ENCODE assay signal across 13 cellular contexts in genomic region chr3:143627336-143627735, GRCh38.
DNase-seq lines count a peak whose midpoint lies in the region; ATAC-seq and TF ChIP-seq lines count a peak whose summit lies in the region.
"Had no signal": no experiment of that assay in that cellular context is flagged by ENCODE, and none has a peak within 500 bp of the region (broad histone marks: within the 10 kb centered on the region; RNA-seq: fewer than 3 reads in every experiment).

No MANE protein-coding gene starts in this region.

- no peak for TF ChIP-seq POLR2A in esophagus squamous epithelium (IDR thresholded peaks at IDR 0.05)

- no peaks in the 10 kb centered on the region for H3K36me3 Mint-ChIP-seq in activated CD4-positive, alpha-beta T cell treated with anti-CD3 and anti-CD28 coated beads, Interleukin-2, amount 10 ng/mL, durations not matched to agents 7 days and 5 days (ENCODE audit: low read depth)
- H3K36me3 Mint-ChIP-seq in activated T-helper 1 cell treated with anti-CD3 and anti-CD28 coated beads, Interleukin-12 subunit alpha, Interleukin-12 subunit beta, Interleukin-2, Interleukin-4 antibody, amounts not matched to agents 30 ng/mL and 10 ng/mL and 1 ng/mL, durations not matched to agents 14 hours and 24 hours and 36 hours (ENCODE audit: low read depth) = no peaks in the 10 kb centered on the region

- no peak overlapping the region for H3K9ac ChIP-seq in GM23248

- peaks cover 2% of the 10 kb centered on the region for H3K9me3 Mint-ChIP-seq in activated CD4-positive, alpha-beta T cell treated with anti-CD3 and anti-CD28 coated beads, Interleukin-2, amount 10 ng/mL, durations not matched to agents 7 days and 5 days
- no peaks in the 10 kb centered on the region for H3K9me3 Mint-ChIP-seq in activated T-helper 1 cell treated with anti-CD3 and anti-CD28 coated beads, Interleukin-12 subunit alpha, Interleukin-12 subunit beta, Interleukin-2, Interleukin-4 antibody, amounts not matched to agents 30 ng/mL and 10 ng/mL and 1 ng/mL, durations not matched to agents 14 hours and 24 hours and 36 hours

- TF ChIP-seq CTCF in brain microvascular endothelial cell (IDR thresholded peaks at IDR 0.05; ENCODE audit: low read depth, low read length, missing control alignments) (no peak), esophagus squamous epithelium (IDR thresholded peaks at IDR 0.05) (no peak)

- H3K9me3 ChIP-seq in GM23248 (ENCODE audit: low read depth) (no peaks in the 10 kb centered on the region), esophagus squamous epithelium (no peaks in the 10 kb centered on the region)

- H3K79me2 ChIP-seq in GM23248 (ENCODE audit: insufficient read depth) = no peaks in the 10 kb centered on the region
- H3K79me2 ChIP-seq: hepatocyte had no signal

- POLR2A ChIA-PET in activated CD4-positive, alpha-beta T cell treated with anti-CD3 and anti-CD28 coated beads, Interleukin-2, amount 10 ng/mL, durations not matched to agents 7 days and 5 days (lab: Charles Lee) = no interaction called here

- intact Hi-C loops in esophagus squamous epithelium (cut with DNase I) = no loop called here
- intact Hi-C loops in activated T-helper 1 cell treated with anti-CD3 and anti-CD28 coated beads, Interleukin-12 subunit alpha, Interleukin-12 subunit beta, Interleukin-2, Interleukin-4 antibody, amounts not matched to agents 30 ng/mL and 10 ng/mL and 1 ng/mL, durations not matched to agents 14 hours and 24 hours and 36 hours (cut with micrococcal nuclease) = loop anchor here (1.0 kb wide), 2 partner anchors 41 to 91 kb away; no protein-coding TSS in a partner anchor

- H3K36me3 ChIP-seq in GM23248 (ENCODE audit: low read depth) = no peaks in the 10 kb centered on the region
- H3K36me3 ChIP-seq in brain microvascular endothelial cell (replicated peaks) = no peaks in the 10 kb centered on the region
- no peaks in the 10 kb centered on the region for H3K36me3 ChIP-seq in esophagus squamous epithelium

- CTCF ChIA-PET in activated CD4-positive, alpha-beta T cell treated with anti-CD3 and anti-CD28 coated beads, Interleukin-2, amount 10 ng/mL, durations not matched to agents 7 days and 5 days (lab: Charles Lee) = no interaction called here

- ATAC-seq in GM21367 (IDR thresholded peaks at IDR 0.05; ENCODE audit: unreplicated experiment) = no peak

- H3K9me2 ChIP-seq in GM23248 (ENCODE audit: insufficient read depth) = no peaks in the 10 kb centered on the region

- 86 to 89% methylated on average over 5 of the region's 5 CpGs for WGBS in GM23248 (ENCODE audit: low coverage in 1 of 2, low lambda C conversion rate in 2 of 2, missing lambda C conversion rate in 2 of 2), 2 experiments
- 82 to 86% methylated on average over 5 of the region's 5 CpGs for whole genome bisulfite sequencing in esophagus squamous epithelium, 2 donors

- H4K20me1 ChIP-seq in GM23248 (ENCODE audit: insufficient read depth) = no peaks in the 10 kb centered on the region

- no peak overlapping the region for H3K27ac Mint-ChIP-seq in activated CD4-positive, alpha-beta T cell treated with anti-CD3 and anti-CD28 coated beads, Interleukin-2, amount 10 ng/mL, durations not matched to agents 7 days and 5 days
- H3K27ac Mint-ChIP-seq in activated T-helper 1 cell treated with anti-CD3 and anti-CD28 coated beads, Interleukin-12 subunit alpha, Interleukin-12 subunit beta, Interleukin-2, Interleukin-4 antibody, amounts not matched to agents 30 ng/mL and 10 ng/mL and 1 ng/mL, durations not matched to agents 14 hours and 24 hours and 36 hours = no peak overlapping the region
- H3K27ac Mint-ChIP-seq: CD4-positive, alpha-beta memory T cell had no signal

- H3K4me1 Mint-ChIP-seq in activated CD4-positive, alpha-beta T cell treated with anti-CD3 and anti-CD28 coated beads, Interleukin-2, amount 10 ng/mL, durations not matched to agents 7 days and 5 days = no peaks in the 10 kb centered on the region
- H3K4me1 Mint-ChIP-seq in activated T-helper 1 cell treated with anti-CD3 and anti-CD28 coated beads, Interleukin-12 subunit alpha, Interleukin-12 subunit beta, Interleukin-2, Interleukin-4 antibody, amounts not matched to agents 30 ng/mL and 10 ng/mL and 1 ng/mL, durations not matched to agents 14 hours and 24 hours and 36 hours (ENCODE audit: low read depth) = no peaks in the 10 kb centered on the region
- H3K4me1 Mint-ChIP-seq: CD4-positive, alpha-beta memory T cell had no signal

- H3K27me3 Mint-ChIP-seq in activated CD4-positive, alpha-beta T cell treated with anti-CD3 and anti-CD28 coated beads, Interleukin-2, amount 10 ng/mL, durations not matched to agents 7 days and 5 days = no peaks in the 10 kb centered on the region
- no peaks in the 10 kb centered on the region for H3K27me3 Mint-ChIP-seq in activated T-helper 1 cell treated with anti-CD3 and anti-CD28 coated beads, Interleukin-12 subunit alpha, Interleukin-12 subunit beta, Interleukin-2, Interleukin-4 antibody, amounts not matched to agents 30 ng/mL and 10 ng/mL and 1 ng/mL, durations not matched to agents 14 hours and 24 hours and 36 hours (ENCODE audit: insufficient read depth)
- H3K27me3 Mint-ChIP-seq: CD4-positive, alpha-beta memory T cell had no signal

- H2AFZ ChIP-seq in GM23248 = no peak overlapping the region
- H2AFZ ChIP-seq: hepatocyte had no signal

- H3K27me3 ChIP-seq in GM23248 (replicated peaks; ENCODE audit: insufficient read depth) (no peaks in the 10 kb centered on the region), brain microvascular endothelial cell (replicated peaks) (no peaks in the 10 kb centered on the region), esophagus squamous epithelium (no peaks in the 10 kb centered on the region)
- H3K27me3 ChIP-seq: hepatocyte had no signal

- no peak overlapping the region for H3K4me2 ChIP-seq in GM23248 (ENCODE audit: unreplicated experiment)
- H3K4me2 ChIP-seq: hepatocyte had no signal

- no peak overlapping the region for H3K4me3 Mint-ChIP-seq in activated CD4-positive, alpha-beta T cell treated with anti-CD3 and anti-CD28 coated beads, Interleukin-2, amount 10 ng/mL, durations not matched to agents 7 days and 5 days
- H3K4me3 Mint-ChIP-seq in activated T-helper 1 cell treated with anti-CD3 and anti-CD28 coated beads, Interleukin-12 subunit alpha, Interleukin-12 subunit beta, Interleukin-2, Interleukin-4 antibody, amounts not matched to agents 30 ng/mL and 10 ng/mL and 1 ng/mL, durations not matched to agents 14 hours and 24 hours and 36 hours = no peak overlapping the region
- H3K4me3 Mint-ChIP-seq: CD4-positive, alpha-beta memory T cell had no signal

- in situ Hi-C loops in GM23248 (cut with MboI) = no loop called here
- in situ Hi-C loops in brain microvascular endothelial cell (cut with HindIII; ENCODE audit: low pct_ligation_motif_present, low sequenced_read_pairs) = no loop called here

- H3K4me1 ChIP-seq in GM23248 (ENCODE audit: insufficient read depth) = no peaks in the 10 kb centered on the region
- H3K4me1 ChIP-seq in esophagus squamous epithelium = no peaks in the 10 kb centered on the region

- no peak overlapping the region for H3K4me3 ChIP-seq in GM23248
- H3K4me3 ChIP-seq in brain microvascular endothelial cell (ENCODE audit: low read depth, low read length) = no peak overlapping the region
- no peak overlapping the region for H3K4me3 ChIP-seq in skeletal muscle cell (ENCODE audit: low read depth, low read length)
- H3K4me3 ChIP-seq in esophagus squamous epithelium = no peak overlapping the region
- H3K4me3 ChIP-seq: hepatocyte had no signal

- no peaks in the 10 kb centered on the region for H3F3A ChIP-seq in GM23248 (ENCODE audit: insufficient read depth)

- DNase-seq in activated CD4-positive, alpha-beta T cell treated with anti-CD3 and anti-CD28 coated beads for 48 hours = peak; percentile 63
- no peak for DNase-seq in activated CD4-positive, alpha-beta T cell treated with anti-CD3 and anti-CD28 coated beads, Interleukin-2, amount 10 ng/mL, durations not matched to agents 7 days and 5 days
- peak; percentile 56 for DNase-seq in GM23248
- DNase-seq in brain microvascular endothelial cell = peak; percentile 47
- DNase-seq in skeletal muscle cell (ENCODE audit: low read depth) = peak; percentile 81
- no peak for DNase-seq in esophagus squamous epithelium (lab: John Stamatoyannopoulos, UW)
- DNase-seq in activated T-helper 1 cell treated with anti-CD3 and anti-CD28 coated beads, Interleukin-12 subunit alpha, Interleukin-12 subunit beta, Interleukin-2, Interleukin-4 antibody, amounts not matched to agents 30 ng/mL and 10 ng/mL and 1 ng/mL, durations not matched to agents 14 hours and 24 hours and 36 hours (ENCODE audit: low spot score) = no peak
- DNase-seq: CD4-positive, alpha-beta memory T cell; NCI-H1930; NCI-H524 treated with DMSO at 0.1 percent for 48 hours had no signal

- no peak overlapping the region for H3K27ac ChIP-seq in GM23248
- no peak overlapping the region for H3K27ac ChIP-seq in brain microvascular endothelial cell
- no peak overlapping the region for H3K27ac ChIP-seq in esophagus squamous epithelium
- H3K27ac ChIP-seq: hepatocyte, VCaP had no signal

Comparison
In these comparisons a context has a peak if more than half of its experiments do, and no peak if none do; other contexts are left out.
1. DNase-seq: peak in activated CD4-positive, alpha-beta T cell treated with anti-CD3 and anti-CD28 coated beads for 48 hours (single experiment), GM23248 (single experiment), brain microvascular endothelial cell (single experiment) and skeletal muscle cell (single experiment); none in activated CD4-positive, alpha-beta T cell treated with anti-CD3 and anti-CD28 coated beads, Interleukin-2, amount 10 ng/mL, durations not matched to agents 7 days and 5 days (single experiment), esophagus squamous epithelium (single experiment) and activated T-helper 1 cell treated with anti-CD3 and anti-CD28 coated beads, Interleukin-12 subunit alpha, Interleukin-12 subunit beta, Interleukin-2, Interleukin-4 antibody, amounts not matched to agents 30 ng/mL and 10 ng/mL and 1 ng/mL, durations not matched to agents 14 hours and 24 hours and 36 hours (single experiment).